Comparison of ENCODE assay signal across 24 cellular contexts in the genomic region with DNA sequence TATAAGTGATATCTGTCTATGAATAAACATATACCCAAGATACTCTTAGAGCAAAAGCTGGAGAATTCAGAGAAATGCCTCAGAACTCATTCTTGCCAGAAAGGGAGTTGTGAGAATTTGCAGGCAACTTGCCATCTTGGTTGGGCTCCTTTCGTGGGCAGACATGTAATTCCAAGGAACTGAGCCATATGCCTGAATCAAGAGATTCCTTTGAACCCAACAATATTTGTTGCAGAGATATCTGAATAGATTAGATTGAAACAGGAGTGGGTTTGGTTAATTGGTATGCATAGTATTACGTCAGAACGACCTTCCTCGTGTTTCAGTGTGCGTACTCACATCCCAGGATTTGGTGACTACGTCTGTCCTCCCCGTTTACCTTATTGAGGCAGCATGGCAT.
DNase-seq lines count a peak whose midpoint lies in the region; FAIRE-seq and TF ChIP-seq lines count a peak whose summit lies in the region.
"Had no signal": no experiment of that assay in that cellular context is flagged by ENCODE, and none has a peak within 500 bp of the region (broad histone marks: within the 10 kb centered on the region; RNA-seq: fewer than 3 reads in every experiment).

No MANE protein-coding gene starts in this region.

- no peaks in the 10 kb centered on the region for H3K9me1 ChIP-seq in keratinocyte (ENCODE audit: control insufficient read depth, extremely low read depth, insufficient read depth, low read length)

- no peak overlapping the region for H3K4me2 ChIP-seq in keratinocyte (ENCODE audit: control insufficient read depth, extremely low read depth, insufficient read depth, low read depth, low read length)

- no peak overlapping the region for H2AFZ ChIP-seq in keratinocyte (ENCODE audit: control insufficient read depth, low read length)

- no peaks in the 10 kb centered on the region for H3K36me3 ChIP-seq in keratinocyte (ENCODE audit: control insufficient read depth in 2 of 2, extremely low read depth in 1 of 2, insufficient read depth in 2 of 2, low read length in 2 of 2)
- H3K36me3 ChIP-seq: spleen had no signal

- H4K20me1 ChIP-seq in keratinocyte (ENCODE audit: control insufficient read depth, extremely low read depth, insufficient read depth, low read length) = no peaks in the 10 kb centered on the region

- FAIRE-seq in HTR-8/SVneo (lab: Jason Lieb, UNC) (peak; percentile 36), keratinocyte (lab: Jason Lieb, UNC) (no peak)
- FAIRE-seq: endometrium, GM12892, kidney had no signal

- H3K27ac ChIP-seq in keratinocyte (ENCODE audit: control insufficient read depth, insufficient read depth, low read length) = peak overlapping the region; percentile 25
- H3K27ac ChIP-seq: spleen had no signal

- peaks cover 2% of the 10 kb centered on the region for H3K79me2 ChIP-seq in keratinocyte (ENCODE audit: control insufficient read depth, insufficient read depth, low read length)

- TF ChIP-seq CTCF in AG10803 (conservative IDR thresholded peaks at IDR 0.05; ENCODE audit: low read length) (no peak), keratinocyte (optimal IDR thresholded peaks at IDR 0.05 in 1 of 3, IDR thresholded peaks at IDR 0.05 in 1 of 3, conservative IDR thresholded peaks at IDR 0.05 in 1 of 3; ENCODE audit: extremely low read depth in 1 of 3, insufficient read depth in 2 of 3, low read length in 3 of 3) (no peak)

- peaks cover 21% of the 10 kb centered on the region for H3K4me1 ChIP-seq in keratinocyte (ENCODE audit: control insufficient read depth, extremely low read depth, insufficient read depth, low read length)
- H3K4me1 ChIP-seq: spleen had no signal

- dilution Hi-C loops in keratinocyte (cut with MboI; ENCODE audit: extremely low pct_ligation_motif_present, low sequenced_read_pairs) = no loop called here

- H3K9ac ChIP-seq in keratinocyte (ENCODE audit: control insufficient read depth, extremely low read depth, insufficient read depth, low read length) = no peak overlapping the region

- no peaks in the 10 kb centered on the region for H3K27me3 ChIP-seq in keratinocyte (ENCODE audit: control insufficient read depth, extremely low read depth, insufficient read depth, low read length)
- H3K27me3 ChIP-seq: spleen had no signal

- no peak overlapping the region for H3K4me3 ChIP-seq in AG10803 (ENCODE audit: low read length)
- no peak overlapping the region for H3K4me3 ChIP-seq in keratinocyte (ENCODE audit: control insufficient read depth in 2 of 3, extremely low read depth in 1 of 3, insufficient read depth in 2 of 3, low read depth in 1 of 3, low read length in 3 of 3)
- H3K4me3 ChIP-seq: spleen had no signal

- no peak for TF ChIP-seq POLR2A in erythroblast (IDR thresholded peaks at IDR 0.05; ENCODE audit: low read length)

- H3K9me3 ChIP-seq in keratinocyte (ENCODE audit: control insufficient read depth, low read depth, low read length) = no peaks in the 10 kb centered on the region

- DNase-seq in AG10803 (ENCODE audit: low read depth) = peak; percentile 67
- no peak for DNase-seq in HTR-8/SVneo (ENCODE audit: insufficient read length, low spot score)
- DNase-seq in astrocyte of the hippocampus (ENCODE audit: low read depth, low spot score) = peak; percentile 95
- DNase-seq in keratinocyte (ENCODE audit: low read depth, low spot score) = no peak
- no peak for DNase-seq in erythroblast (lab: John Stamatoyannopoulos, UW)
- DNase-seq in NCI-H1417 (lab: John Stamatoyannopoulos, UW) = no peak
- no peak for DNase-seq in HCEC 1CT
- DNase-seq in hippocampal formation (lab: John Stamatoyannopoulos, UW) = no peak
- DNase-seq: activated CD4-positive, alpha-beta T cell treated with anti-CD3 and anti-CD28 coated beads for 48 hours; CD4-positive, alpha-beta memory T cell; DMS79; hypothalamus; kidney; NCI-H1048; NCI-H2029; NCI-H2227 treated with DMSO at 0.1 percent for 48 hours; NCI-H774; nucleus accumbens; OCI-M1; spleen; stimulated activated CD4-positive, alpha-beta T cell treated with anti-CD3 and anti-CD28 coated beads, Interleukin-4, amount 100 ng/mL, for 1 hour; stimulated activated naive CD4-positive, alpha-beta T cell treated with Interleukin-2 at 50 U/mL for 16 hours had no signal

Comparison
In these comparisons a context has a peak if more than half of its experiments do, and no peak if none do; other contexts are left out.
1. DNase-seq: peak in AG10803 (single experiment) and astrocyte of the hippocampus (single experiment); none in HTR-8/SVneo (single experiment), keratinocyte (single experiment), erythroblast (0 of 2), NCI-H1417 (0 of 3), HCEC 1CT (single experiment) and hippocampal formation (0 of 2).